ENCODE assay signal across 1 cellular context in genomic region chr1:220462756-220463155, GRCh38.
TF ChIP-seq lines count a peak whose summit lies in the region.

No MANE protein-coding gene starts in this region.

TF ChIP-seq in WTC11, 78 proteins besides CTCF, POLR2A, EP300 and RAD21 (continued from another document):
- TF ChIP-seq AFF4 (CRISPR knock-in tag; IDR thresholded peaks at IDR 0.05; ENCODE audit: borderline replicate concordance) = no peak
- TF ChIP-seq NFATC4 (CRISPR knock-in tag; IDR thresholded peaks at IDR 0.05) = no peak
- no peak for TF ChIP-seq SMAD3 (CRISPR knock-in tag; IDR thresholded peaks at IDR 0.05; ENCODE audit: borderline replicate concordance)
